ENCODE assay signal across 8 cellular contexts in the genomic region with DNA sequence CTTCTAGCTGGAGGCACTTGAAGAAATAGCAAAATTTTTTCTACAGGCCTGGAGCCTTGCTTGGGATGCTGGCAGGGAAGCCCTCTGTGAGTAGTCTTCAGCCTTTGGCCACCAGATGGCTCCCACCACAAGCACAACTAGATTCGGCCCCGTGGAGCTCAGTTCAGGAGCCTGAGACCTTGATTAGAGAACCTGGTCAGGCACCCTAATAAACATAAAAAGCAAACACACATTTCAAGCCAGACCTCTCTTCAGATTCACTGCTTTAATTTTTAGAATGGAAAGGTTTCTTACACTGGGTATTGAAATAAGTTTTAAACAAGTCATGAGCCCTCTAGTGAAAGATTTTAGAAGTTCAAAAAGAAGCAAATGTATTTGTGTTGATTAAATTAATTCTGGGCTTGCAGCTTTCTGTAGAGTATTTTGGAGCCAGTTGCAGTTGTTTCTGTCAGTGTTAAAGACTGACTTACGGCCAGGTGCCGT. TPM values are rescaled to one million over a fixed set of nuclear protein-coding genes. Genes with fewer than 3 reads are reported as not detected.
DNase-seq lines count a peak whose midpoint lies in the region; ATAC-seq lines count a peak whose summit lies in the region.

No MANE protein-coding gene starts in this region.

- no peak overlapping the region for H3K27ac Mint-ChIP-seq in activated CD4-positive, alpha-beta memory T cell treated with anti-CD3 and anti-CD28 coated beads, Interleukin-2, amount 10 ng/mL, durations not matched to agents 7 days and 5 days

- H2AFZ ChIP-seq in mesenchymal stem cell (ENCODE audit: low read depth, low read length), result no peak overlapping the region

- no peak overlapping the region for H3K4me3 ChIP-seq in BLaER1 treated with 17β-estradiol and CSF1 and Interleukin-3, amounts not matched to agents 10 nM and 100 nM
- H3K4me3 ChIP-seq in mesenchymal stem cell (ENCODE audit: insufficient read depth in 1 of 2, low read depth in 1 of 2, low read length in 2 of 2), result no peak overlapping the region

- no peaks in the 10 kb centered on the region for H3K9me3 Mint-ChIP-seq in activated CD4-positive, alpha-beta memory T cell treated with anti-CD3 and anti-CD28 coated beads, Interleukin-2, amount 10 ng/mL, durations not matched to agents 7 days and 5 days

- H3K4me1 ChIP-seq in BLaER1 treated with 17β-estradiol and CSF1 and Interleukin-3, amounts not matched to agents 10 nM and 100 nM, result peaks cover 10 to 60% (median 33%) of the 10 kb centered on the region in 10 experiments; a peak in 19 of 20 replicates
- peaks cover 7% of the 10 kb centered on the region for H3K4me1 ChIP-seq in mesenchymal stem cell (ENCODE audit: control insufficient read depth, insufficient read depth, low read depth, low read length)

- peaks cover 17 to 55% (median 27%) of the 10 kb centered on the region in 11 experiments for H3K36me3 ChIP-seq in BLaER1 treated with 17β-estradiol and CSF1 and Interleukin-3, amounts not matched to agents 10 nM and 100 nM
- peaks cover 20 to 32% of the 10 kb centered on the region in 2 experiments for H3K36me3 ChIP-seq in mesenchymal stem cell (ENCODE audit: control insufficient read depth in 1 of 2, insufficient read depth in 2 of 2, low read depth in 1 of 2, low read length in 2 of 2)

- peaks cover 27% of the 10 kb centered on the region for H3K4me1 Mint-ChIP-seq in activated CD4-positive, alpha-beta memory T cell treated with anti-CD3 and anti-CD28 coated beads, Interleukin-2, amount 10 ng/mL, durations not matched to agents 7 days and 5 days

- POLR2A ChIA-PET in activated CD4-positive, alpha-beta memory T cell treated with anti-CD3 and anti-CD28 coated beads, Interleukin-2, amount 10 ng/mL, durations not matched to agents 7 days and 5 days (lab: Charles Lee), result interaction anchor here (0.6 to 1.9 kb wide), 10 partner anchors 27 to 117 kb away, joined by 3 to 9 read pairs (median 4); no protein-coding TSS in a partner anchor

- H3K79me1 ChIP-seq in mesenchymal stem cell (replicated peaks; ENCODE audit: low read length, poor library complexity, severe bottlenecking), result peaks cover 11% of the 10 kb centered on the region

- H3K27ac ChIP-seq in BLaER1 treated with 17β-estradiol and CSF1 and Interleukin-3, amounts not matched to agents 10 nM and 100 nM, result peak overlapping the region in 9 of 11 experiments; percentile 20 to 74 (median 62); a peak in 15 of 22 replicates
- peak overlapping the region; percentile 5 for H3K27ac ChIP-seq in mesenchymal stem cell (ENCODE audit: low read length, poor library complexity, severe bottlenecking)

- H3K4me2 ChIP-seq in BLaER1 treated with 17β-estradiol and CSF1 and Interleukin-3, amounts not matched to agents 10 nM and 100 nM, result peak overlapping the region in 9 of 11 experiments; percentile 36 to 91 (median 73); a peak in 17 of 22 replicates
- no peak overlapping the region for H3K4me2 ChIP-seq in mesenchymal stem cell (ENCODE audit: low read length, poor library complexity, severe bottlenecking)

- H3K9ac ChIP-seq in BLaER1 treated with 17β-estradiol and CSF1 and Interleukin-3, amounts not matched to agents 10 nM and 100 nM, result peak overlapping the region in 7 of 11 experiments; percentile 3 to 57 (median 31); a peak in 12 of 22 replicates
- peak overlapping the region; percentile 53 for H3K9ac ChIP-seq in mesenchymal stem cell (ENCODE audit: low read length)

- no peaks in the 10 kb centered on the region for H3K27me3 ChIP-seq in BLaER1 treated with 17β-estradiol and CSF1 and Interleukin-3, amounts not matched to agents 10 nM and 100 nM
- H3K27me3 ChIP-seq in mesenchymal stem cell (ENCODE audit: control insufficient read depth in 1 of 2, insufficient read depth in 1 of 2, low read length in 2 of 2), result no peaks in the 10 kb centered on the region

- ATAC-seq in GM19035 (IDR thresholded peaks at IDR 0.05; ENCODE audit: unreplicated experiment) (peak; percentile 94), HG03280 (IDR thresholded peaks at IDR 0.05; ENCODE audit: unreplicated experiment) (peak; percentile 95)

- no peak overlapping the region for H3K23ac ChIP-seq in mesenchymal stem cell (ENCODE audit: low read length in 2 of 2)

- DNase-seq in NCI-H748 (lab: John Stamatoyannopoulos, UW; ENCODE audit: unreplicated experiment) (peak; percentile 64), mesenchymal stem cell (peak; percentile 87)
- peak; percentile 75 for DNase-seq in activated CD4-positive, alpha-beta memory T cell treated with anti-CD3 and anti-CD28 coated beads, Interleukin-2, amount 10 ng/mL, durations not matched to agents 7 days and 5 days
- DNase-seq in effector CD4-positive, alpha-beta T cell, result peak; percentile 63
- peak; percentile 19 for DNase-seq in stimulated activated CD8-positive, alpha-beta memory T cell treated with anti-CD3 and anti-CD28 coated beads, Interleukin-12 subunit alpha, Interleukin-12 subunit beta, amount 100 ng/mL, for 24 hours (ENCODE audit: extremely low read depth)

- H3K4ac ChIP-seq in mesenchymal stem cell (ENCODE audit: low read depth in 1 of 2, low read length in 2 of 2), result no peak overlapping the region

- no peak overlapping the region for H2BK120ac ChIP-seq in mesenchymal stem cell (ENCODE audit: low read depth, low read length)

- no peak overlapping the region for H3K18ac ChIP-seq in mesenchymal stem cell (ENCODE audit: low read depth in 1 of 2, low read length in 2 of 2)

- no peak overlapping the region for H2BK15ac ChIP-seq in mesenchymal stem cell (ENCODE audit: low read depth, poor library complexity, severe bottlenecking)

- no peaks in the 10 kb centered on the region for H3K27me3 Mint-ChIP-seq in activated CD4-positive, alpha-beta memory T cell treated with anti-CD3 and anti-CD28 coated beads, Interleukin-2, amount 10 ng/mL, durations not matched to agents 7 days and 5 days

- no peak overlapping the region for H2BK12ac ChIP-seq in mesenchymal stem cell (ENCODE audit: low read length in 2 of 2)

- H4K8ac ChIP-seq in mesenchymal stem cell (ENCODE audit: low read length), result no peak overlapping the region

- no peak overlapping the region for H2AK5ac ChIP-seq in mesenchymal stem cell (ENCODE audit: low read length, severe bottlenecking)

- H3K36me3 Mint-ChIP-seq in activated CD4-positive, alpha-beta memory T cell treated with anti-CD3 and anti-CD28 coated beads, Interleukin-2, amount 10 ng/mL, durations not matched to agents 7 days and 5 days (ENCODE audit: low read depth), result no peaks in the 10 kb centered on the region

- WGBS in mesenchymal stem cell, result 100% methylated on average over 2 of the region's 4 CpGs

- peak overlapping the region; percentile 34 for H3K4me3 Mint-ChIP-seq in activated CD4-positive, alpha-beta memory T cell treated with anti-CD3 and anti-CD28 coated beads, Interleukin-2, amount 10 ng/mL, durations not matched to agents 7 days and 5 days

- no peak overlapping the region for H4K91ac ChIP-seq in mesenchymal stem cell (ENCODE audit: low read length)

- no peaks in the 10 kb centered on the region for H3K9me3 ChIP-seq in BLaER1 treated with 17β-estradiol and CSF1 and Interleukin-3, amounts not matched to agents 10 nM and 100 nM (replicated peaks in 1 of 11)
- H3K9me3 ChIP-seq in mesenchymal stem cell (ENCODE audit: control insufficient read depth, low read length), result no peaks in the 10 kb centered on the region

- no peaks in the 10 kb centered on the region for H4K20me1 ChIP-seq in BLaER1 treated with 17β-estradiol and CSF1 and Interleukin-3, amounts not matched to agents 10 nM and 100 nM

- H3K14ac ChIP-seq in mesenchymal stem cell (ENCODE audit: low read length in 2 of 2), result no peak overlapping the region

- CTCF ChIA-PET in activated CD4-positive, alpha-beta memory T cell treated with anti-CD3 and anti-CD28 coated beads, Interleukin-2, amount 10 ng/mL, durations not matched to agents 7 days and 5 days (lab: Charles Lee), result interaction anchor here (0.6 to 9.8 kb wide), 51 partner anchors 8 to 564 kb away, joined by 3 to 354 read pairs (median 6); a partner anchor contains a TSS

- no peak overlapping the region for H2BK5ac ChIP-seq in mesenchymal stem cell (ENCODE audit: low read depth, low read length, poor library complexity, severe bottlenecking)

RNA-seq across cellular contexts. Expression of a gene that starts 41.4 kb away (rescaled TPM):
- total RNA-seq in activated CD4-positive, alpha-beta memory T cell treated with anti-CD3 and anti-CD28 coated beads, Interleukin-2, amount 10 ng/mL, durations not matched to agents 7 days and 5 days, result 10 to 100 TPM; 71.6 to 72.5 TPM
- polyA plus RNA-seq in mesenchymal stem cell (2013, experiment 1 of 2), result 137 TPM
- polyA plus RNA-seq in mesenchymal stem cell (2013, experiment 2 of 2), result 143 TPM

RNA-seq across cellular contexts. Expression of a gene that starts 50.0 kb away (rescaled TPM):
- under 1 TPM in 1 of 2 experiments, not detected in 1; 0.15 TPM for total RNA-seq in activated CD4-positive, alpha-beta memory T cell treated with anti-CD3 and anti-CD28 coated beads, Interleukin-2, amount 10 ng/mL, durations not matched to agents 7 days and 5 days
- 279 TPM for polyA plus RNA-seq in mesenchymal stem cell (2013, experiment 1 of 2)
- 271 TPM for polyA plus RNA-seq in mesenchymal stem cell (2013, experiment 2 of 2)

Comparison
In these comparisons a context has a peak if more than half of its experiments do, and no peak if none do; other contexts are left out.
1. DNase-seq: peak in every context shown above with its lines; median percentile 87 in mesenchymal stem cell; 75 in activated CD4-positive, alpha-beta memory T cell treated with anti-CD3 and anti-CD28 coated beads, Interleukin-2, amount 10 ng/mL, durations not matched to agents 7 days and 5 days; 64 in NCI-H748; 63 in effector CD4-positive, alpha-beta T cell; 19 in stimulated activated CD8-positive, alpha-beta memory T cell treated with anti-CD3 and anti-CD28 coated beads, Interleukin-12 subunit alpha, Interleukin-12 subunit beta, amount 100 ng/mL, for 24 hours.